In genomic region chr9:5438301-5439162, GRCh38 we compare ENCODE assay signal across 8 cellular contexts. TPM values are rescaled to one million over a fixed set of nuclear protein-coding genes. Genes with fewer than 3 reads are reported as not detected.
A peak's percentile ranks its signal among the peaks of the same experiment; 100 is the strongest.
DNase-seq lines count a peak whose midpoint lies in the region; ATAC-seq and TF ChIP-seq lines count a peak whose summit lies in the region.

No MANE protein-coding gene starts in this region.

- H3K36me3 ChIP-seq in prostate gland, result no peaks in the 10 kb centered on the region

- H3K27me3 ChIP-seq in prostate gland (replicated peaks; ENCODE audit: insufficient read depth), result no peaks in the 10 kb centered on the region

- H3K9me3 ChIP-seq in prostate gland, result no peaks in the 10 kb centered on the region

- no peak for DNase-seq in CD14-positive monocyte (ENCODE audit: low spot score)
- peak; percentile 70 for DNase-seq in activated CD8-positive, alpha-beta T cell treated with anti-CD3 and anti-CD28 coated beads for 36 hours
- DNase-seq in fibroblast of gingiva (ENCODE audit: low read depth), result peak; percentile 10
- no peak for DNase-seq in prostate gland (ENCODE audit: low spot score)
- no peak for DNase-seq in NCI-H345 treated with DMSO at 0.1 percent for 48 hours (lab: John Stamatoyannopoulos, UW; ENCODE audit: unreplicated experiment)
- DNase-seq in COR-L47 (lab: John Stamatoyannopoulos, UW), result no peak

- H3K4me3 Mint-ChIP-seq in CD14-positive monocyte, result peak overlapping the region; percentile 84 to 94
- H3K4me3 Mint-ChIP-seq in activated CD8-positive, alpha-beta T cell treated with anti-CD3 and anti-CD28 coated beads for 36 hours, result peak overlapping the region; percentile 97

- peaks cover 8 to 16% of the 10 kb centered on the region in 2 donors for H3K36me3 Mint-ChIP-seq in CD14-positive monocyte
- H3K36me3 Mint-ChIP-seq in activated CD8-positive, alpha-beta T cell treated with anti-CD3 and anti-CD28 coated beads for 36 hours (ENCODE audit: low read depth), result peaks cover 20% of the 10 kb centered on the region

- H3K4me3 ChIP-seq in prostate gland, result peak overlapping the region; percentile 61 to 71

- H3K27me3 Mint-ChIP-seq in CD14-positive monocyte (ENCODE audit: low read depth in 3 of 3), result peaks cover 0 to 2% (median 1%) of the 10 kb centered on the region in 3 donors
- H3K27me3 Mint-ChIP-seq in activated CD8-positive, alpha-beta T cell treated with anti-CD3 and anti-CD28 coated beads for 36 hours, result no peaks in the 10 kb centered on the region

- CTCF ChIA-PET in activated CD8-positive, alpha-beta T cell treated with anti-CD3 and anti-CD28 coated beads for 36 hours (lab: Charles Lee), result interaction anchor here (0.7 to 6.4 kb wide), 11 partner anchors 11 to 676 kb away, joined by 3 to 43 read pairs (median 4); partner anchors contain the start of gene CD274

- peak overlapping the region; percentile 87 to 88 for H3K27ac ChIP-seq in prostate gland

- peak; percentile 71 for ATAC-seq in GM19455 (IDR thresholded peaks at IDR 0.05; ENCODE audit: unreplicated experiment)
- peak; percentile 58 for ATAC-seq in HG03520 (IDR thresholded peaks at IDR 0.05; ENCODE audit: unreplicated experiment)
- ATAC-seq in activated CD8-positive, alpha-beta T cell treated with anti-CD3 and anti-CD28 coated beads for 36 hours, result peak; percentile 44

- H3K27ac Mint-ChIP-seq in CD14-positive monocyte, result peak overlapping the region; percentile 88 to 97 (median 96)
- peak overlapping the region; percentile 97 for H3K27ac Mint-ChIP-seq in activated CD8-positive, alpha-beta T cell treated with anti-CD3 and anti-CD28 coated beads for 36 hours

- no peak for TF ChIP-seq POLR2A in prostate gland (IDR thresholded peaks at IDR 0.05)

- intact Hi-C loops in CD14-positive monocyte (cut with micrococcal nuclease) (no loop called here), prostate gland (cut with DNase I) (loop anchor here (5.0 to 10.0 kb wide), 2 partner anchors 149 to 454 kb away; partner anchors contain the start of gene JAK2)
- intact Hi-C loops in activated CD8-positive, alpha-beta T cell treated with anti-CD3 and anti-CD28 coated beads for 36 hours (cut with micrococcal nuclease), result loop anchor here (5.0 to 10.0 kb wide), 2 partner anchors 114 to 451 kb away; partner anchors contain the start of gene JAK2

- H3K4me1 ChIP-seq in prostate gland (replicated peaks), result peaks cover 2% of the 10 kb centered on the region

- peaks cover 2 to 9% (median 6%) of the 10 kb centered on the region in 7 donors for H3K9me3 Mint-ChIP-seq in CD14-positive monocyte
- H3K9me3 Mint-ChIP-seq in activated CD8-positive, alpha-beta T cell treated with anti-CD3 and anti-CD28 coated beads for 36 hours, result peaks cover 2% of the 10 kb centered on the region

- 74% methylated on average over 21 of the region's 21 CpGs for WGBS in prostate gland

- TF ChIP-seq CTCF in CD14-positive monocyte (IDR thresholded peaks at IDR 0.05) (no peak), prostate gland (IDR thresholded peaks at IDR 0.05) (no peak)
- no peak for TF ChIP-seq CTCF in activated CD8-positive, alpha-beta T cell treated with anti-CD3 and anti-CD28 coated beads for 36 hours (IDR thresholded peaks at IDR 0.05)

- peaks cover 20% of the 10 kb centered on the region for H3K4me1 Mint-ChIP-seq in CD14-positive monocyte
- peaks cover 40% of the 10 kb centered on the region for H3K4me1 Mint-ChIP-seq in activated CD8-positive, alpha-beta T cell treated with anti-CD3 and anti-CD28 coated beads for 36 hours (ENCODE audit: low read depth)

- POLR2A ChIA-PET in activated CD8-positive, alpha-beta T cell treated with anti-CD3 and anti-CD28 coated beads for 36 hours (lab: Charles Lee), result interaction anchor here (0.6 to 3.0 kb wide), 7 partner anchors 10 to 132 kb away, joined by 3 to 14 read pairs (median 3); partner anchors contain the start of gene CD274

RNA-seq across cellular contexts. Expression of gene PLGRKT, which starts 0.8 kb away (rescaled TPM):
- polyA plus RNA-seq in CD14-positive monocyte, result 10 to 100 TPM; 14.8 to 19.7 TPM
- total RNA-seq in activated CD8-positive, alpha-beta T cell treated with anti-CD3 and anti-CD28 coated beads for 36 hours, result 10 to 100 TPM; 26.6 to 28.5 TPM
- 10 to 100 TPM; 10.4 to 49.6 TPM for total RNA-seq in prostate gland

RNA-seq across cellular contexts. Expression of gene CD274, which starts 11.8 kb away (rescaled TPM):
- under 1 TPM in 1 of 2 donors, not detected in 1; 0.84 TPM for polyA plus RNA-seq in CD14-positive monocyte
- total RNA-seq in activated CD8-positive, alpha-beta T cell treated with anti-CD3 and anti-CD28 coated beads for 36 hours, result 10 to 100 TPM; 12.2 to 13.7 TPM
- 1 to 10 TPM in 1 of 2 donors, under 1 TPM in 1; 0.82 to 1.9 TPM for total RNA-seq in prostate gland

Comparison
In these comparisons a context has a peak if more than half of its experiments do, and no peak if none do; other contexts are left out.
1. DNase-seq: peak in activated CD8-positive, alpha-beta T cell treated with anti-CD3 and anti-CD28 coated beads for 36 hours (single experiment) and fibroblast of gingiva (single experiment); none in CD14-positive monocyte (single experiment), prostate gland (single experiment), NCI-H345 treated with DMSO at 0.1 percent for 48 hours (single experiment) and COR-L47 (single experiment).
2. RNA of gene CD274, which starts 11.8 kb away (total RNA-seq): 12.2 to 13.7 TPM in activated CD8-positive, alpha-beta T cell treated with anti-CD3 and anti-CD28 coated beads for 36 hours; 0.82 to 1.9 TPM in prostate gland; every median in the first group is over 4 times any median in the second.
3. intact Hi-C loops: an anchor here in activated CD8-positive, alpha-beta T cell treated with anti-CD3 and anti-CD28 coated beads for 36 hours (5.0 to 10.0 kb wide) and prostate gland (5.0 to 10.0 kb wide); none called in CD14-positive monocyte.
4. Peak in every context shown above with its lines, with median percentiles within 50 percentile points of each other: ATAC-seq.